ENCODE assay signal across 16 cellular contexts in the genomic region with DNA sequence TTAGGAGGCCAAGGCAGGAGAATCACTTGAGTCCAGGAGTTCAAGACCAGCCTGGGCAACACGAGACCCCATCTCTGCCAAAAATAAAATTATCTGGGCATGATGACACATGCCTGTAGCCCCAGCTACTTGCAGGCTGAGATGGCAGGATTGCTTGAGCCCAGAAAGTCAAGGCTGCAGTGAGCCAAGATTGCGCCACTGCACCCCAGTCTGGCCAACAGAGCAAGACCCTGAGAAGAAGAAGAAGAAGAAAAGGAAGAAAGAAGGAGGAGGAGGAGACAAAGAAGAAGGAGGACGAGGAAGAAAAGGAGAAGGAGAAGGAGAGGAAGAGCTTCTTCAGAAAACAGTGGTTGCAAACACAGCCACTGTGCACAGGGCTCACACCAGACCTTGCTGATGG. TPM values are rescaled to one million over a fixed set of nuclear protein-coding genes. Genes with fewer than 3 reads are reported as not detected.
"Had no signal": no experiment of that assay in that cellular context is flagged by ENCODE, and none has a peak within 500 bp of the region (broad histone marks: within the 10 kb centered on the region; RNA-seq: fewer than 3 reads in every experiment).

No MANE protein-coding gene starts in this region.

- H3K9me3 ChIP-seq: adrenal gland, gastroesophageal sphincter, left lung, ovary, tibial nerve, vagina had no signal

- H3K4me3 Mint-ChIP-seq: memory B cell had no signal

- H3K27me3 ChIP-seq: adrenal gland, gastroesophageal sphincter, left lung, ovary, tibial nerve, vagina had no signal

- H3K9me3 Mint-ChIP-seq: memory B cell had no signal

- H3K36me3 Mint-ChIP-seq: memory B cell had no signal

- DNase-seq: activated T-cell treated with anti-CD3 and anti-CD28 coated beads, Interleukin-2, amount 50 U/mL, for 1 hour; adrenal gland; caudate nucleus; effector CD8-positive, alpha-beta T cell; islet precursor cell; left lung; ovary; T-helper 1 cell had no signal

- H3K4me3 ChIP-seq: adrenal gland, coronary artery, gastroesophageal sphincter, left lung, ovary, tibial nerve, vagina had no signal

- ATAC-seq: gastroesophageal sphincter, left lung had no signal

- H3K27ac ChIP-seq: coronary artery, gastroesophageal sphincter, ovary, tibial nerve, vagina had no signal

- H3K27me3 Mint-ChIP-seq: memory B cell had no signal

- H3K36me3 ChIP-seq: adrenal gland, gastroesophageal sphincter, ovary, tibial nerve, vagina had no signal

RNA-seq across cellular contexts. Expression of gene DPEP3, which starts 8.4 kb away (rescaled TPM):
- total RNA-seq: fibroblast of lung, mucosa of gallbladder, vagina had no signal
- polyA plus RNA-seq: fibroblast of lung, neural cell had no signal

RNA-seq across cellular contexts. Expression of gene DPEP2, which starts 10.6 kb away (rescaled TPM):
- total RNA-seq: fibroblast of lung had no signal
- polyA plus RNA-seq: fibroblast of lung, neural cell had no signal

RNA-seq across cellular contexts. Expression of gene DPEP2NB, which starts 27.0 kb away (rescaled TPM):
- total RNA-seq: adrenal gland, fibroblast of lung, gastroesophageal sphincter, left lung, mucosa of gallbladder, ovary, tibial nerve, vagina had no signal
- polyA plus RNA-seq: adrenal gland, fibroblast of lung, neural cell, ovary had no signal
